In genomic region chr10:133420028-133420427, GRCh38 we compare ENCODE assay signal across 21 cellular contexts. TPM values are rescaled to one million over a fixed set of nuclear protein-coding genes. Genes with fewer than 3 reads are reported as not detected.
"Had no signal": no experiment of that assay in that cellular context is flagged by ENCODE, and none has a peak within 500 bp of the region (broad histone marks: within the 10 kb centered on the region; RNA-seq: fewer than 3 reads in every experiment).

No MANE protein-coding gene starts in this region.

- H3K27ac ChIP-seq: left ventricle myocardium inferior, neural progenitor cell, psoas muscle, right atrium auricular region, thoracic aorta, vagina, WERI-Rb-1 had no signal

- H2AFZ ChIP-seq: neural progenitor cell had no signal

- H3K27ac Mint-ChIP-seq: activated naive CD8-positive, alpha-beta T cell treated with anti-CD3 and anti-CD28 coated beads, Interleukin-2, amount 50 U/mL, for 24 hours; dendritic cell treated with granulocyte-macrophage colony-stimulating factor and Interleukin-4, amounts not matched to agents 40 ng/mL and 50 ng/mL, for 4 days; mesothelial cell of epicardium; neural progenitor cell; type B pancreatic cell had no signal

- H3K4me1 Mint-ChIP-seq: mesothelial cell of epicardium, neural progenitor cell had no signal

- H3K36me3 ChIP-seq: neural progenitor cell had no signal

- H3K9me3 ChIP-seq: left ventricle myocardium inferior, psoas muscle, right atrium auricular region, thoracic aorta, vagina had no signal

- H3K4me3 Mint-ChIP-seq: activated naive CD8-positive, alpha-beta T cell treated with anti-CD3 and anti-CD28 coated beads, Interleukin-2, amount 50 U/mL, for 24 hours; dendritic cell treated with granulocyte-macrophage colony-stimulating factor and Interleukin-4, amounts not matched to agents 40 ng/mL and 50 ng/mL, for 4 days; mesothelial cell of epicardium; neural progenitor cell; type B pancreatic cell had no signal

- H3K27me3 ChIP-seq: right atrium auricular region, vagina had no signal

- FAIRE-seq: TTC549 had no signal

- H3K4me2 ChIP-seq: neural progenitor cell had no signal

- H3K9ac ChIP-seq: neural progenitor cell had no signal

- H3K4me1 ChIP-seq: neural progenitor cell, vagina had no signal

- H3K4me3 ChIP-seq: left ventricle myocardium inferior, neural progenitor cell, psoas muscle, right atrium auricular region, thoracic aorta, vagina had no signal

- DNase-seq: activated CD4-positive, CD25-positive, alpha-beta regulatory T cell treated with anti-CD3 and anti-CD28 coated beads, Interleukin-2, amount 50 U/mL, for 72 hours; activated gamma-delta T cell; activated naive CD4-positive, alpha-beta T cell treated with anti-CD3 and anti-CD28 coated beads, Interleukin-2, amount 50 U/mL, for 16 hours; activated naive CD8-positive, alpha-beta T cell treated with anti-CD3 and anti-CD28 coated beads, Interleukin-2, amount 50 U/mL, for 24 hours; activated T-cell treated with anti-CD3 and anti-CD28 coated beads, Interleukin-2, amount 50 U/mL, for 48 hours; effector CD8-positive, alpha-beta T cell; foreskin melanocyte; left ventricle myocardium inferior; naive thymus-derived CD8-positive, alpha-beta T cell; psoas muscle; stimulated activated CD4-positive, alpha-beta T cell treated with anti-CD3 and anti-CD28 coated beads, Interleukin-4, amount 100 ng/mL, for 24 hours; stimulated activated naive CD4-positive, alpha-beta T cell treated with Interleukin-2 at 50 U/mL for 16 hours; WERI-Rb-1 had no signal

RNA-seq across cellular contexts. Expression of gene SPRN, which starts 4.4 kb away (rescaled TPM):
- total RNA-seq: left ventricle myocardium inferior; naive thymus-derived CD8-positive, alpha-beta T cell; psoas muscle; right atrium auricular region; thoracic aorta; vagina had no signal
